Comparison of ENCODE assay signal across 8 cellular contexts in the genomic region with DNA sequence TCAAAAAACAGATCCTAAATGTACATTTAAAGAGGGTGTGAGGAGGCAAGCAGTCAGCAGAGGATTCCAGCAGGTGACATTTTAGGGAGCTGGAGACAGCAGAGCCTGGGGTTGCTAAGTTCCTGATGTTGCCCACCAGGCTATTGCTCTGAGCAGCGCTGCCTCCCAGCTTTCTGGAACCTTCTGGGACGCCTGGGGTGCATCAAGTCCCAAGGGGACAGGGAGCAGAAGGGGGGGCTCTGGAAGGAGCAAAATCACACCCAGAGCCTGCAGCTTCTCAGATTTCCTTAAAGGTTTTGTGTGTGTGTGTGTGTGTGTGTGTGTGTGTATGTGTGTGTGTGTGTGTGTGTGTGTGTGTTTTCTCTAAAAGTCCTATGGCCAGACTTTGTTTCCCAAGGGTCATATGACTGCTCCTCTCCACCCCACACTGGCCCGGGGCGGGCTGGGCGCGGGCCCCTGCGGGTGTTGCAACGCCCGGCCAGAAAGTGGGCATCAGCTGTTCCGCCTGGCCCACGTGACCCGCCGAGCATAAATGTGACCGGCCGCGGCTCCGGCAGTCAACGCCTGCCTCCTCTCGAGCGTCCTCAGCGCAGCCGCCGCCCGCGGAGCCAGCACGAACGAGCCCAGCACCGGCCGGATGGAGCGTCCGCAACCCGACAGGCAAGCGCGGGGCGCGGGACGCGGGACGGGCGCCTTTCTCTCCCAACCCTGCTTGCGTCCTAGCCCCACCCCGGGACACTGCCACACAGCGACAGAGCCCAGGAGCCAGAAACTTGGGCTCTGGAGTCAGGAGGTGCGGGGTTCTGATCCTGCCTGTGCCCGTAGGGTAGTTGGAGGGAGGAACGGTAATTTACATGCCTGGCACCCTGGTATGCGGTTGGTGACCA. TPM values are rescaled to one million over a fixed set of nuclear protein-coding genes. Genes with fewer than 3 reads are reported as not detected.
DNase-seq lines count a peak whose midpoint lies in the region; ATAC-seq and TF ChIP-seq lines count a peak whose summit lies in the region.

A gene with protein sequence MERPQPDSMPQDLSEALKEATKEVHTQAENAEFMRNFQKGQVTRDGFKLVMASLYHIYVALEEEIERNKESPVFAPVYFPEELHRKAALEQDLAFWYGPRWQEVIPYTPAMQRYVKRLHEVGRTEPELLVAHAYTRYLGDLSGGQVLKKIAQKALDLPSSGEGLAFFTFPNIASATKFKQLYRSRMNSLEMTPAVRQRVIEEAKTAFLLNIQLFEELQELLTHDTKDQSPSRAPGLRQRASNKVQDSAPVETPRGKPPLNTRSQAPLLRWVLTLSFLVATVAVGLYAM (plus strand): TSS at position 560 of the 887 bp plus-strand sequence. CDS start 78 bp downstream, at position 638.

- no peaks in the 10 kb centered on the region for H3K36me3 Mint-ChIP-seq in activated CD8-positive, alpha-beta T cell treated with anti-CD3 and anti-CD28 coated beads for 36 hours (ENCODE audit: low read depth)

- TF ChIP-seq POLR2A in lower leg skin (IDR thresholded peaks at IDR 0.05) = peak in 1 of 2 donors; percentile 45

- 11 to 20% methylated on average over 9 to 13 of the region's 47 CpGs for WGBS in lower leg skin, 2 donors

- TF ChIP-seq CTCF in activated CD8-positive, alpha-beta T cell treated with anti-CD3 and anti-CD28 coated beads for 36 hours (IDR thresholded peaks at IDR 0.05) = no peak
- no peak for TF ChIP-seq CTCF in lower leg skin (IDR thresholded peaks at IDR 0.05)

- peaks cover 17% of the 10 kb centered on the region for H3K4me1 Mint-ChIP-seq in activated CD8-positive, alpha-beta T cell treated with anti-CD3 and anti-CD28 coated beads for 36 hours (ENCODE audit: low read depth)

- DNase-seq in DMS53 (lab: John Stamatoyannopoulos, UW) = peak; percentile 82
- DNase-seq in DMS53 treated with DMSO at 0.1 percent for 48 hours (lab: John Stamatoyannopoulos, UW; ENCODE audit: unreplicated experiment) = no peak
- DNase-seq in NCI-H460 (ENCODE audit: extremely low read depth, low read depth) = peak; percentile 77
- DNase-seq in activated CD8-positive, alpha-beta T cell treated with anti-CD3 and anti-CD28 coated beads for 36 hours = peak; percentile 72
- DNase-seq in effector CD4-positive, alpha-beta T cell = peak; percentile 18
- DNase-seq in lower leg skin (ENCODE audit: low spot score in 2 of 2) = peak; percentile 91 to 99
- DNase-seq in stimulated activated CD4-positive, alpha-beta T cell treated with anti-CD3 and anti-CD28 coated beads, Interleukin-4, amount 100 ng/mL, for 48 hours (ENCODE audit: low read depth in 2 of 2) = peak; percentile 34 to 45

- intact Hi-C loops in activated CD8-positive, alpha-beta T cell treated with anti-CD3 and anti-CD28 coated beads for 36 hours (cut with micrococcal nuclease) = no loop called here
- intact Hi-C loops in lower leg skin (cut with DNase I; ENCODE audit: low total_unique reads) = no loop called here

- peak within 1 kb of the TSS; percentile 33 for H3K4me3 Mint-ChIP-seq in activated CD8-positive, alpha-beta T cell treated with anti-CD3 and anti-CD28 coated beads for 36 hours

- H3K27ac Mint-ChIP-seq in activated CD8-positive, alpha-beta T cell treated with anti-CD3 and anti-CD28 coated beads for 36 hours = no peak within 1 kb of the TSS

- POLR2A ChIA-PET in activated CD8-positive, alpha-beta T cell treated with anti-CD3 and anti-CD28 coated beads for 36 hours (lab: Charles Lee) = interaction anchor here (0.8 to 1.6 kb wide), 5 partner anchors 9 to 283 kb away, joined by 3 to 4 read pairs (median 4); no protein-coding TSS in a partner anchor

- no peaks in the 10 kb centered on the region for H3K9me3 Mint-ChIP-seq in activated CD8-positive, alpha-beta T cell treated with anti-CD3 and anti-CD28 coated beads for 36 hours

- peaks cover 32% of the 10 kb centered on the region for H3K27me3 Mint-ChIP-seq in activated CD8-positive, alpha-beta T cell treated with anti-CD3 and anti-CD28 coated beads for 36 hours

- ATAC-seq in HG02870 (IDR thresholded peaks at IDR 0.05; ENCODE audit: unreplicated experiment) = peak; percentile 37
- ATAC-seq in activated CD8-positive, alpha-beta T cell treated with anti-CD3 and anti-CD28 coated beads for 36 hours = peak; percentile 82

- CTCF ChIA-PET in activated CD8-positive, alpha-beta T cell treated with anti-CD3 and anti-CD28 coated beads for 36 hours (lab: Charles Lee) = interaction anchor here (0.7 to 2.1 kb wide), 2 partner anchors 10 to 30 kb away, joined by 3 to 6 read pairs; no protein-coding TSS in a partner anchor

- peak within 1 kb of the TSS; percentile 35 for H3K4me3 ChIP-seq in lower leg skin (ENCODE audit: low read depth, poor library complexity, severe bottlenecking)

RNA-seq across cellular contexts. Expression of the gene that starts here (rescaled TPM):
- 47.5 and 49.8 TPM in 2 replicates for total RNA-seq in NCI-H460 (2014; rRNA removed; shearing (Covaris generic))
- 21.5 and 21.8 TPM in 2 replicates for polyA plus RNA-seq in NCI-H460 (2014; cell fraction: nucleus; rRNA removed)
- under 1 TPM in 1 of 2 experiments, not detected in 1; 0.22 TPM for total RNA-seq in activated CD8-positive, alpha-beta T cell treated with anti-CD3 and anti-CD28 coated beads for 36 hours
- total RNA-seq in lower leg skin = 100 to 1,000 TPM in 3 of 4 donors, 10 to 100 TPM in 1; 85.5 to 156 (median 112) TPM

Comparison
In these comparisons a context has a peak if more than half of its experiments do, and no peak if none do; other contexts are left out.
1. RNA of the gene that starts here (total RNA-seq): 85.5 to 156 TPM in lower leg skin and 47.5 to 49.8 TPM in NCI-H460; 0.22 TPM in activated CD8-positive, alpha-beta T cell treated with anti-CD3 and anti-CD28 coated beads for 36 hours; every median in the first group is over 10 times any median in the second.
2. Peak in DNase-seq and ATAC-seq in activated CD8-positive, alpha-beta T cell treated with anti-CD3 and anti-CD28 coated beads for 36 hours; RNA of the gene not detected or under 1 TPM.